1 cellular context compared by ENCODE assay signal in genomic region chr12:4743046-4743445, GRCh38.
TF ChIP-seq lines count a peak whose summit lies in the region.

No MANE protein-coding gene starts in this region.

TF ChIP-seq in WTC11, 78 proteins besides CTCF, POLR2A, EP300 and RAD21 (continued from another document):
- no peak for TF ChIP-seq IRF1 (CRISPR knock-in tag; IDR thresholded peaks at IDR 0.05)
- no peak for TF ChIP-seq ATF6 (CRISPR knock-in tag; IDR thresholded peaks at IDR 0.05)
- TF ChIP-seq MXD4 (CRISPR knock-in tag; IDR thresholded peaks at IDR 0.05; ENCODE audit: borderline replicate concordance) = no peak
- no peak for TF ChIP-seq ZNF281 (CRISPR knock-in tag; IDR thresholded peaks at IDR 0.05)
- no peak for TF ChIP-seq JAZF1 (CRISPR knock-in tag; IDR thresholded peaks at IDR 0.05)
- no peak for TF ChIP-seq ZBTB21 (CRISPR knock-in tag; IDR thresholded peaks at IDR 0.05; ENCODE audit: borderline replicate concordance)
- no peak for TF ChIP-seq MAX (CRISPR knock-in tag; IDR thresholded peaks at IDR 0.05)
- no peak for TF ChIP-seq JUN (CRISPR knock-in tag; IDR thresholded peaks at IDR 0.05)
- TF ChIP-seq E2F1 (CRISPR knock-in tag; IDR thresholded peaks at IDR 0.05) = no peak
